In the genomic region with DNA sequence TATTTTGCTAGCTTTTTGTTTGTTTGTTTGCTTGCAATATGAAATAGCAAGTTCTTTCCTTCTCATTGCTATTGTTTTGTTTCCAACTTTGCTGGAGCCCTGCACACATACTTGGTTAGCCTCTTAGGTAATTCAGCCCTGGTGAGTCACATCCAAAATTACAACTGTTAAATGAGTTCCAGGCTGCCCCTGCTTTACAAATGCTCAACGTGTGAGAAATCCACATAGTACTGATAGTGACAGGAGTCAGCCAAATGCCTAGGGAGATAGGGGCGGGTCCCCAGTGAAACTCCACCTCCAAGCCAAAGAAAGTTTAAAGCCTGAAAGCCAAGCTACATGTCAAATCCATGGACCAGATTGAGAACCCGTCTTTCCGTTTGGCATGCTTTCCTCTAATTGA, we compare ENCODE assay signal across 17 cellular contexts.
A peak's percentile ranks its signal among the peaks of the same experiment; 100 is the strongest.
DNase-seq lines count a peak whose midpoint lies in the region; ATAC-seq and TF ChIP-seq lines count a peak whose summit lies in the region.
"Had no signal": no experiment of that assay in that cellular context is flagged by ENCODE, and none has a peak within 500 bp of the region (broad histone marks: within the 10 kb centered on the region; RNA-seq: fewer than 3 reads in every experiment).

No MANE protein-coding gene starts in this region.

- ATAC-seq in HG02852 (IDR thresholded peaks at IDR 0.05; ENCODE audit: unreplicated experiment) (no peak), HG02884 (IDR thresholded peaks at IDR 0.05; ENCODE audit: unreplicated experiment) (no peak)
- ATAC-seq: effector memory CD8-positive, alpha-beta T cell; left colon had no signal

- no peak overlapping the region for H3K4me3 ChIP-seq in epithelial cell of esophagus (ENCODE audit: low read length)

- DNase-seq in GM03348 (ENCODE audit: low spot score) (peak; percentile 86), NOMO-1 treated with DMSO at 0.1 percent for 48 hours (lab: John Stamatoyannopoulos, UW; ENCODE audit: unreplicated experiment) (peak; percentile 70), epithelial cell of esophagus (ENCODE audit: low read depth) (peak; percentile 75), myocyte (ENCODE audit: low read depth) (peak; percentile 62), NAMALWA (ENCODE audit: low spot score) (no peak)
- DNase-seq in stimulated activated CD4-positive, alpha-beta T cell treated with anti-CD3 and anti-CD28 coated beads, Interleukin-15, amount 100 ng/mL, for 24 hours, result no peak
- DNase-seq: activated B cell treated with CpG ODN at 0.5 μM for 24 hours; CD4-positive, CD25-positive, alpha-beta regulatory T cell; DMS79; effector memory CD8-positive, alpha-beta T cell; KBM-7; left colon; NCI-H1694 treated with DMSO at 0.1 percent for 48 hours; NCI-H510A; posterior cingulate gyrus had no signal

- no peak for TF ChIP-seq CTCF in epithelial cell of esophagus (IDR thresholded peaks at IDR 0.05; ENCODE audit: insufficient read depth, low read depth, low read length, missing control alignments)

Comparison
In these comparisons a context has a peak if more than half of its experiments do, and no peak if none do; other contexts are left out.
1. DNase-seq: peak in GM03348 (single experiment), NOMO-1 treated with DMSO at 0.1 percent for 48 hours (single experiment), epithelial cell of esophagus (single experiment) and myocyte (single experiment); none in NAMALWA (single experiment) and stimulated activated CD4-positive, alpha-beta T cell treated with anti-CD3 and anti-CD28 coated beads, Interleukin-15, amount 100 ng/mL, for 24 hours (single experiment).